In the genomic region with DNA sequence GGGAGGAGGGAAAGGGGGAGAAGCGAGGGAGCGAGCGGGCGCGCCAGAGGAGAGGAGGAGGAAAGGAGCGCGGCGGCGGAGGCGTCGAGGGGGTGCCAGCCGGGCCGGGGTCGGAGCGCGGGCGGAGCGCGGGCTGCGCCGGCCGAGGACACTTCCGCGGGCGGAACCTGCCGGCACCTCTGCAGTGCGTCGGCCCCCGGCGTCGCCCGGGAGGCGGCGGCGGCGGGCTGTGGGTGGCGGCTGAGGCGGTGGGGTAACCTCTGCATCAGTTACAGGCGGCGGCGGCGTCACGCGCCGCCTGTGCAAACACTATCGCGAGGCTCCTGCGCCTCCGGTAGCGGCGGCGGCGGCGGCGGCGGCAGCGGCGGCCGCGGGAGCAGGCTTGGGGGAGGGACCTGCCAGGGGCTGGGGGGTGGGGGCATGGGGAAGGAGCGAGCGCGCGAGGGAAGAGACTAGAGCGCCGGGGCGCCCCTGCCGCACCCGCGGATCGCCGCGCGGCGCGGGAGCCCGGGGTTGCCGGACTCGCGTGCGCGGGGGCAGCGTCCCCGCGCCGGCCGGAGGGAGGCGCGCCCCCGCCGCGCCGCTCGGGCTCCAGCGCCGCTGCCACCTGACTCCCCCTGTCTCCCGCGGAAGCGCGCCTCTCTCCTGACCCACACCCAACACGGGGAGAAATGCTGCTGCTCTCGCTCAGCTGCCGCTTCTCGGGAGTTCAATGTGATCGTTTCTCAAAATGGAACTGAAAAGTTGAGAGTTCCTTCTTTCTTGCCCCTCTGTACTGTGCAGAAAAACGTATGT, we compare ENCODE assay signal across 8 cellular contexts. TPM values are rescaled to one million over a fixed set of nuclear protein-coding genes. Genes with fewer than 3 reads are reported as not detected.
DNase-seq lines count a peak whose midpoint lies in the region; ATAC-seq and TF ChIP-seq lines count a peak whose summit lies in the region.

A gene (minus strand): TSS at position 264 of the 795 bp plus-strand sequence. CDS start 465 bp downstream, outside the sequence.

- H3K27ac Mint-ChIP-seq in activated CD8-positive, alpha-beta T cell treated with anti-CD3 and anti-CD28 coated beads for 36 hours, result peak within 1 kb of the TSS; percentile 96

- TF ChIP-seq CTCF in activated CD8-positive, alpha-beta T cell treated with anti-CD3 and anti-CD28 coated beads for 36 hours (IDR thresholded peaks at IDR 0.05), result no peak

- intact Hi-C loops in activated CD8-positive, alpha-beta T cell treated with anti-CD3 and anti-CD28 coated beads for 36 hours (cut with micrococcal nuclease), result loop anchor here (5.0 kb wide), 1 partner anchor 156 kb away; no protein-coding TSS in a partner anchor

- peak within 1 kb of the TSS; percentile 91 for H3K4me3 Mint-ChIP-seq in activated CD8-positive, alpha-beta T cell treated with anti-CD3 and anti-CD28 coated beads for 36 hours

- H3K9me3 Mint-ChIP-seq in activated CD8-positive, alpha-beta T cell treated with anti-CD3 and anti-CD28 coated beads for 36 hours, result no peaks in the 10 kb centered on the region

- POLR2A ChIA-PET in activated CD8-positive, alpha-beta T cell treated with anti-CD3 and anti-CD28 coated beads for 36 hours (lab: Charles Lee), result interaction anchor here (0.7 to 1.1 kb wide), 5 partner anchors 49 to 1437 kb away, joined by 3 to 4 read pairs (median 3); a partner anchor contains a TSS

- H3K36me3 Mint-ChIP-seq in activated CD8-positive, alpha-beta T cell treated with anti-CD3 and anti-CD28 coated beads for 36 hours (ENCODE audit: low read depth), result peaks cover 1% of the 10 kb centered on the region

- peaks cover 45% of the 10 kb centered on the region for H3K4me1 Mint-ChIP-seq in activated CD8-positive, alpha-beta T cell treated with anti-CD3 and anti-CD28 coated beads for 36 hours (ENCODE audit: low read depth)

- H3K27me3 Mint-ChIP-seq in activated CD8-positive, alpha-beta T cell treated with anti-CD3 and anti-CD28 coated beads for 36 hours, result no peaks in the 10 kb centered on the region

- DNase-seq in C1 segment of cervical spinal cord (lab: John Stamatoyannopoulos, UW) (peak in 13 of 14 donors; percentile 23 to 84 (median 73)), NCI-H82 treated with DMSO at 0.1 percent for 48 hours (lab: John Stamatoyannopoulos, UW; ENCODE audit: unreplicated experiment) (peak; percentile 57), lung microvascular endothelial cell (ENCODE audit: low read depth in 2 of 2) (peak; percentile 75 to 78)
- peak; percentile 73 for DNase-seq in activated CD8-positive, alpha-beta T cell treated with anti-CD3 and anti-CD28 coated beads for 36 hours
- peak; percentile 74 for DNase-seq in effector CD4-positive, alpha-beta T cell
- DNase-seq in stimulated activated CD4-positive, alpha-beta T cell treated with anti-CD3 and anti-CD28 coated beads, TNF-alpha, amount 100 ng/mL, for 48 hours (ENCODE audit: low read depth in 3 of 3), result peak; percentile 44 to 64 (median 54)

- CTCF ChIA-PET in activated CD8-positive, alpha-beta T cell treated with anti-CD3 and anti-CD28 coated beads for 36 hours (lab: Charles Lee), result interaction anchor here (0.9 to 3.1 kb wide), 2 partner anchors 74 to 87 kb away, joined by 3 to 19 read pairs; no protein-coding TSS in a partner anchor

- peak; percentile 70 for ATAC-seq in GM19324 (IDR thresholded peaks at IDR 0.05; ENCODE audit: low FRiP score, unreplicated experiment)
- peak; percentile 53 for ATAC-seq in HG03460 (IDR thresholded peaks at IDR 0.05; ENCODE audit: unreplicated experiment)
- ATAC-seq in activated CD8-positive, alpha-beta T cell treated with anti-CD3 and anti-CD28 coated beads for 36 hours, result peak; percentile 69

RNA-seq across cellular contexts. Expression of the gene that starts here (rescaled TPM):
- 10 to 100 TPM; 53.9 to 56.0 TPM for total RNA-seq in activated CD8-positive, alpha-beta T cell treated with anti-CD3 and anti-CD28 coated beads for 36 hours
- 12.0 and 15.9 TPM in 2 replicates for total RNA-seq in lung microvascular endothelial cell

Comparison
In these comparisons a context has a peak if more than half of its experiments do, and no peak if none do; other contexts are left out.
1. Peak in every context shown above with its lines: DNase-seq and ATAC-seq.